ENCODE assay signal across 8 cellular contexts in genomic region chr11:78417175-78417887, GRCh38. TPM values are rescaled to one million over a fixed set of nuclear protein-coding genes. Genes with fewer than 3 reads are reported as not detected.
A peak's percentile ranks its signal among the peaks of the same experiment; 100 is the strongest.
DNase-seq lines count a peak whose midpoint lies in the region; ATAC-seq and TF ChIP-seq lines count a peak whose summit lies in the region.

A gene with protein sequence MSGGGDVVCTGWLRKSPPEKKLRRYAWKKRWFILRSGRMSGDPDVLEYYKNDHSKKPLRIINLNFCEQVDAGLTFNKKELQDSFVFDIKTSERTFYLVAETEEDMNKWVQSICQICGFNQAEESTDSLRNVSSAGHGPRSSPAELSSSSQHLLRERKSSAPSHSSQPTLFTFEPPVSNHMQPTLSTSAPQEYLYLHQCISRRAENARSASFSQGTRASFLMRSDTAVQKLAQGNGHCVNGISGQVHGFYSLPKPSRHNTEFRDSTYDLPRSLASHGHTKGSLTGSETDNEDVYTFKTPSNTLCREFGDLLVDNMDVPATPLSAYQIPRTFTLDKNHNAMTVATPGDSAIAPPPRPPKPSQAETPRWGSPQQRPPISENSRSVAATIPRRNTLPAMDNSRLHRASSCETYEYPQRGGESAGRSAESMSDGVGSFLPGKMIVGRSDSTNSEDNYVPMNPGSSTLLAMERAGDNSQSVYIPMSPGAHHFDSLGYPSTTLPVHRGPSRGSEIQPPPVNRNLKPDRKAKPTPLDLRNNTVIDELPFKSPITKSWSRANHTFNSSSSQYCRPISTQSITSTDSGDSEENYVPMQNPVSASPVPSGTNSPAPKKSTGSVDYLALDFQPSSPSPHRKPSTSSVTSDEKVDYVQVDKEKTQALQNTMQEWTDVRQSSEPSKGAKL (minus strand): TSS chr11:78417820. CDS start chr11:78417720, 100 bp downstream.

- H3K4me1 Mint-ChIP-seq in activated T-cell treated with anti-CD3 and anti-CD28 coated beads, Interleukin-2, amount 50 U/mL, for 24 hours (ENCODE audit: low read depth) = peaks cover 32% of the 10 kb centered on the region
- H3K4me1 Mint-ChIP-seq in naive B cell = peaks cover 54 to 71% (median 67%) of the 10 kb centered on the region in 3 donors

- H3K27me3 Mint-ChIP-seq in activated T-cell treated with anti-CD3 and anti-CD28 coated beads, Interleukin-2, amount 50 U/mL, for 24 hours = peaks cover 48% of the 10 kb centered on the region
- no peaks in the 10 kb centered on the region for H3K27me3 Mint-ChIP-seq in naive B cell

- no peaks in the 10 kb centered on the region for H3K9me3 Mint-ChIP-seq in activated T-cell treated with anti-CD3 and anti-CD28 coated beads, Interleukin-2, amount 50 U/mL, for 24 hours
- H3K9me3 Mint-ChIP-seq in naive B cell = no peaks in the 10 kb centered on the region

- no peaks in the 10 kb centered on the region for H3K36me3 ChIP-seq in WERI-Rb-1

- H3K9me3 ChIP-seq in WERI-Rb-1 (ENCODE audit: severe bottlenecking) = no peaks in the 10 kb centered on the region

- ATAC-seq in HG03175 (IDR thresholded peaks at IDR 0.05; ENCODE audit: unreplicated experiment) (peak; percentile 14), naive B cell (ENCODE audit: low read depth in 2 of 2) (peak; percentile 10 to 17), GM19467 (IDR thresholded peaks at IDR 0.05; ENCODE audit: unreplicated experiment) (no peak)

- H3K27ac ChIP-seq in WERI-Rb-1 = peak within 1 kb of the TSS; percentile 64
- peak within 1 kb of the TSS; percentile 33 for H3K27ac ChIP-seq in epithelial cell of prostate

- H3K27me3 ChIP-seq in WERI-Rb-1 (ENCODE audit: insufficient read depth, low read depth, severe bottlenecking) = no peaks in the 10 kb centered on the region

- H3K4me3 ChIP-seq in WERI-Rb-1 (ENCODE audit: low read depth, low read length) = peak within 1 kb of the TSS; percentile 74

- peak within 1 kb of the TSS; percentile 84 for H3K4me3 Mint-ChIP-seq in activated T-cell treated with anti-CD3 and anti-CD28 coated beads, Interleukin-2, amount 50 U/mL, for 24 hours
- peak within 1 kb of the TSS; percentile 92 to 99 (median 97) for H3K4me3 Mint-ChIP-seq in naive B cell

- TF ChIP-seq CTCF in WERI-Rb-1 (IDR thresholded peaks at IDR 0.05; ENCODE audit: low read depth, low read length) = no peak

- H3K36me3 Mint-ChIP-seq in activated T-cell treated with anti-CD3 and anti-CD28 coated beads, Interleukin-2, amount 50 U/mL, for 24 hours (ENCODE audit: low read depth) = no peaks in the 10 kb centered on the region
- no peaks in the 10 kb centered on the region for H3K36me3 Mint-ChIP-seq in naive B cell

- DNase-seq in activated T-cell treated with anti-CD3 and anti-CD28 coated beads, Interleukin-2, amount 50 U/mL, for 24 hours = no peak
- DNase-seq in activated T-cell treated with anti-CD3 and anti-CD28 coated beads, Interleukin-2, amount 50 U/mL, for 1 hour = no peak
- DNase-seq in WERI-Rb-1 = peak; percentile 25
- no peak for DNase-seq in epithelial cell of prostate (ENCODE audit: low read depth, low spot score)
- no peak for DNase-seq in naive B cell
- DNase-seq in SW 1271 (lab: John Stamatoyannopoulos, UW) = no peak

- peak within 1 kb of the TSS; percentile 81 for H3K27ac Mint-ChIP-seq in activated T-cell treated with anti-CD3 and anti-CD28 coated beads, Interleukin-2, amount 50 U/mL, for 24 hours
- peak within 1 kb of the TSS; percentile 82 to 100 (median 96) for H3K27ac Mint-ChIP-seq in naive B cell

RNA-seq across cellular contexts. Expression of the gene that starts here (rescaled TPM):
- 1 to 10 TPM in 4 of 6 donors, under 1 TPM in 2; 0.71 to 4.2 (median 2.2) TPM for polyA plus RNA-seq in naive B cell (ENCODE audit: low read depth in 6 of 6)
